ENCODE assay signal across 8 cellular contexts in genomic region chr2:111533541-111534289, GRCh38.
DNase-seq lines count a peak whose midpoint lies in the region; ATAC-seq, FAIRE-seq and TF ChIP-seq lines count a peak whose summit lies in the region.
"Not testable (repeated sequence)": the region's sequence is repeated elsewhere in the genome, so short reads cannot be mapped to it uniquely, and the experiment has no call there.

No MANE protein-coding gene starts in this region.

- H3K27ac ChIP-seq in ACC112 (ENCODE audit: low read depth, low read length) (peak overlapping the region; percentile 78), RWPE2 (ENCODE audit: poor library complexity, severe bottlenecking) (peak overlapping the region; percentile 75), mammary epithelial cell (ENCODE audit: insufficient read depth, low read depth, low read length) (peak overlapping the region; percentile 40)

- not testable (repeated sequence) for H3K4me2 ChIP-seq in mammary epithelial cell (ENCODE audit: insufficient read depth, low read depth, low read length)
- H3K4me2 ChIP-seq in skeletal muscle satellite cell (ENCODE audit: low read length), result peak overlapping the region; percentile 67

- H3K79me2 ChIP-seq in ACC112 (ENCODE audit: control insufficient read depth, insufficient read depth, low read length, unreplicated experiment); mammary epithelial cell (ENCODE audit: insufficient read depth, low read length): not testable (repeated sequence)

- CTCF ChIA-PET in mammary epithelial cell (lab: Charles Lee; ENCODE audit: low non-redundant PET), result not testable (repeated sequence)

- H3K4me1 ChIP-seq in ACC112 (ENCODE audit: control insufficient read depth, insufficient read depth, low read length, unreplicated experiment), result peaks cover 20% of the 10 kb centered on the region
- peaks cover 24% of the 10 kb centered on the region for H3K4me1 ChIP-seq in RWPE2 (ENCODE audit: insufficient read depth, poor library complexity, severe bottlenecking)
- H3K4me1 ChIP-seq in mammary epithelial cell (ENCODE audit: insufficient read depth, low read length), result peaks cover 14% of the 10 kb centered on the region
- peaks cover 24% of the 10 kb centered on the region for H3K4me1 ChIP-seq in skeletal muscle satellite cell (ENCODE audit: control insufficient read depth, insufficient read depth, low read length)

- BruUV-seq in mammary epithelial cell (replicated peaks; lab: Mats Ljungman, UMichigan), result not testable (repeated sequence)

- H3K9me3 Mint-ChIP-seq in activated T-cell treated with anti-CD3 and anti-CD28 coated beads, Interleukin-2, amount 50 U/mL, for 4 hours, result not testable (repeated sequence)

- not testable (repeated sequence) for H3K9me3 ChIP-seq in RWPE2 (ENCODE audit: severe bottlenecking); mammary epithelial cell (replicated peaks; ENCODE audit: insufficient read depth, low read length); skeletal muscle satellite cell (replicated peaks; ENCODE audit: low read length)

- H3K36me3 Mint-ChIP-seq in activated T-cell treated with anti-CD3 and anti-CD28 coated beads, Interleukin-2, amount 50 U/mL, for 4 hours (ENCODE audit: insufficient read depth), result not testable (repeated sequence)

- dilution Hi-C loops in mammary epithelial cell (cut with HindIII; ENCODE audit: low sequenced_read_pairs), result not testable (repeated sequence)

- not testable (repeated sequence) for H3K9ac ChIP-seq in mammary epithelial cell (ENCODE audit: insufficient read depth, low read length)
- peak overlapping the region; percentile 47 for H3K9ac ChIP-seq in skeletal muscle satellite cell (ENCODE audit: low read depth, low read length)

- H3K4me1 Mint-ChIP-seq in activated T-cell treated with anti-CD3 and anti-CD28 coated beads, Interleukin-2, amount 50 U/mL, for 4 hours (ENCODE audit: low read depth), result peaks cover 25% of the 10 kb centered on the region

- not testable (repeated sequence) for H3K4me3 ChIP-seq in ACC112 (ENCODE audit: low read depth, low read length); RWPE2 (ENCODE audit: severe bottlenecking); mammary epithelial cell (replicated peaks in 1 of 3; ENCODE audit: insufficient read depth in 1 of 3, low read depth in 2 of 3, low read length in 3 of 3); fibroblast of mammary gland (ENCODE audit: control insufficient read depth, low read depth, low read length)
- H3K4me3 ChIP-seq in skeletal muscle satellite cell (ENCODE audit: low read length), result peak overlapping the region; percentile 45

- peak; percentile 86 for FAIRE-seq in H54 (lab: Jason Lieb, UNC)

- not testable (repeated sequence) for TF ChIP-seq CTCF in RWPE2 (IDR thresholded peaks at IDR 0.05; ENCODE audit: poor library complexity, severe bottlenecking); mammary epithelial cell (conservative IDR thresholded peaks at IDR 0.05 in 1 of 2, IDR thresholded peaks at IDR 0.05 in 1 of 2; ENCODE audit: extremely low read depth in 1 of 2, insufficient read depth in 1 of 2, low read depth in 1 of 2, low read length in 2 of 2); fibroblast of mammary gland (conservative IDR thresholded peaks at IDR 0.05; ENCODE audit: control insufficient read depth, insufficient read depth, low read depth, low read length)

- not testable (repeated sequence) for DNase-seq in H54 (ENCODE audit: insufficient read length, low spot score); RWPE2 (ENCODE audit: low spot score); activated T-cell treated with anti-CD3 and anti-CD28 coated beads, Interleukin-2, amount 50 U/mL, for 4 hours; left colon
- peak; percentile 63 for DNase-seq in mammary epithelial cell
- peak; percentile 65 for DNase-seq in fibroblast of mammary gland (ENCODE audit: low read depth)

- peak overlapping the region; percentile 60 for H3K4me3 Mint-ChIP-seq in activated T-cell treated with anti-CD3 and anti-CD28 coated beads, Interleukin-2, amount 50 U/mL, for 4 hours

- H4K20me1 ChIP-seq in mammary epithelial cell (ENCODE audit: insufficient read depth, low read length), result not testable (repeated sequence)

- H2AFZ ChIP-seq in ACC112 (ENCODE audit: low read length, unreplicated experiment); mammary epithelial cell (ENCODE audit: low read depth, low read length): not testable (repeated sequence)

- WGBS in mammary epithelial cell (ENCODE audit: low coverage, missing lambda C conversion rate), result 80% methylated on average over 4 of the region's 8 CpGs

- TF ChIP-seq POLR2A in H54 (IDR thresholded peaks at IDR 0.05; ENCODE audit: low read depth, low read length), result not testable (repeated sequence)

- not testable (repeated sequence) for H3K27me3 ChIP-seq in ACC112 (ENCODE audit: insufficient read depth, low read length); RWPE2 (ENCODE audit: insufficient read depth, poor library complexity, severe bottlenecking); mammary epithelial cell (ENCODE audit: insufficient read depth, low read length); skeletal muscle satellite cell (ENCODE audit: control insufficient read depth, insufficient read depth, low read length)

- intact Hi-C loops in mammary epithelial cell (cut with micrococcal nuclease); left colon (cut with DNase I, micrococcal nuclease): not testable (repeated sequence)

- in situ Hi-C loops in mammary epithelial cell (cut with MboI; ENCODE audit: low sequenced_read_pairs in 2 of 2), result not testable (repeated sequence)

- ATAC-seq in RWPE2 (ENCODE audit: low read depth), result peak; percentile 80
- ATAC-seq in activated T-cell treated with anti-CD3 and anti-CD28 coated beads, Interleukin-2, amount 50 U/mL, for 4 hours, result peak; percentile 76 to 77
- peak; percentile 75 for ATAC-seq in left colon

- not testable (repeated sequence) for H3K27me3 Mint-ChIP-seq in activated T-cell treated with anti-CD3 and anti-CD28 coated beads, Interleukin-2, amount 50 U/mL, for 4 hours (ENCODE audit: low read depth)

- not testable (repeated sequence) for H3K36me3 ChIP-seq in ACC112 (ENCODE audit: insufficient read depth, low read length); RWPE2 (ENCODE audit: low read depth); mammary epithelial cell (ENCODE audit: insufficient read depth, low read length); skeletal muscle satellite cell (ENCODE audit: insufficient read depth, low read length)
